ENCODE assay signal across 1 cellular context in the genomic region with DNA sequence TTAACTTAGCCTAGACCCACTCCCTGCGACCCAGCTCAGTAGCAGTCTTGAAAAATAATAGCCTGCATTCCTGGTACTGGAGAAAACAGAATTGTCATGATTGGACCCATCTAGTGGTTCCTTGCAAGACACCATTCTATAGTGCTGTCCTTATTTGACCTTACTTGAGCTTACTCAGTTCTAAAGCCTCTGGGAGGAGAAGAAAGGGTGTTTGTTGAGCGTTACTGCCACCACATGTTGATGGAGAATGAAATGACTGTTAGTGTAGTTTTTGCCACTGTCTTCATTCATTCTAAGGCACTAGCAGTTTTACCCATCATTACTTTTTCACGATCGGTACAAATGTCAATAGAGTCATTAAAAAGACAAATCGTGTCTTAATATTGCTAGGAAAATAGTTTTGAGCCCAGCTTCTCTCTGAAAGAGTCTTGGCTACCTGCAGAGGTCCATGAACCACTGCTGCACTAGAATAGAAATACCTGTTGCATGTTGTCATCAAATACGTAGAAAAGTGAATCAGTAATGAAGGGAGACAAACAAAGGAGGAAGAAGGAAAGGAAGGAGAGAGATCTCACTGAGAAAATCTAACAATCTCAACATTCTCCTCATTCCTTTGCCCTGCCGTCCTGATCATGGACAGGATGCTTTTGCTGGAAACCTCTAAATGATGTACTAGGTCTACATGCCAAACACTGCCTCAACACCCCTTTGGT.
TF ChIP-seq lines count a peak whose summit lies in the region.

No MANE protein-coding gene starts in this region.

TF ChIP-seq in GM23338, 12 proteins besides CTCF, POLR2A, EP300 and RAD21 (continued from another document):
- TF ChIP-seq ZNF462 (CRISPR knock-in tag; IDR thresholded peaks at IDR 0.05) (no peak), ZNF114 (CRISPR knock-in tag; IDR thresholded peaks at IDR 0.05) (no peak), JUNB (IDR thresholded peaks at IDR 0.05; ENCODE audit: unreplicated experiment) (no peak), STAT1 (IDR thresholded peaks at IDR 0.05; ENCODE audit: unreplicated experiment) (no peak), CREB1 (CRISPR knock-in tag; IDR thresholded peaks at IDR 0.05; ENCODE audit: low read depth) (no peak), ZNF331 (CRISPR knock-in tag; IDR thresholded peaks at IDR 0.05; ENCODE audit: low read depth) (no peak), EZH2 (IDR thresholded peaks at IDR 0.05; ENCODE audit: low read depth, unreplicated experiment) (no peak), EZH2phosphoT487 (IDR thresholded peaks at IDR 0.05; ENCODE audit: unreplicated experiment) (no peak)
- TF ChIP-seq, protein P1, sequence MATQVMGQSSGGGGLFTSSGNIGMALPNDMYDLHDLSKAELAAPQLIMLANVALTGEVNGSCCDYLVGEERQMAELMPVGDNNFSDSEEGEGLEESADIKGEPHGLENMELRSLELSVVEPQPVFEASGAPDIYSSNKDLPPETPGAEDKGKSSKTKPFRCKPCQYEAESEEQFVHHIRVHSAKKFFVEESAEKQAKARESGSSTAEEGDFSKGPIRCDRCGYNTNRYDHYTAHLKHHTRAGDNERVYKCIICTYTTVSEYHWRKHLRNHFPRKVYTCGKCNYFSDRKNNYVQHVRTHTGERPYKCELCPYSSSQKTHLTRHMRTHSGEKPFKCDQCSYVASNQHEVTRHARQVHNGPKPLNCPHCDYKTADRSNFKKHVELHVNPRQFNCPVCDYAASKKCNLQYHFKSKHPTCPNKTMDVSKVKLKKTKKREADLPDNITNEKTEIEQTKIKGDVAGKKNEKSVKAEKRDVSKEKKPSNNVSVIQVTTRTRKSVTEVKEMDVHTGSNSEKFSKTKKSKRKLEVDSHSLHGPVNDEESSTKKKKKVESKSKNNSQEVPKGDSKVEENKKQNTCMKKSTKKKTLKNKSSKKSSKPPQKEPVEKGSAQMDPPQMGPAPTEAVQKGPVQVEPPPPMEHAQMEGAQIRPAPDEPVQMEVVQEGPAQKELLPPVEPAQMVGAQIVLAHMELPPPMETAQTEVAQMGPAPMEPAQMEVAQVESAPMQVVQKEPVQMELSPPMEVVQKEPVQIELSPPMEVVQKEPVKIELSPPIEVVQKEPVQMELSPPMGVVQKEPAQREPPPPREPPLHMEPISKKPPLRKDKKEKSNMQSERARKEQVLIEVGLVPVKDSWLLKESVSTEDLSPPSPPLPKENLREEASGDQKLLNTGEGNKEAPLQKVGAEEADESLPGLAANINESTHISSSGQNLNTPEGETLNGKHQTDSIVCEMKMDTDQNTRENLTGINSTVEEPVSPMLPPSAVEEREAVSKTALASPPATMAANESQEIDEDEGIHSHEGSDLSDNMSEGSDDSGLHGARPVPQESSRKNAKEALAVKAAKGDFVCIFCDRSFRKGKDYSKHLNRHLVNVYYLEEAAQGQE (IDR thresholded peaks at IDR 0.05; ENCODE audit: unreplicated experiment), result no peak
